In the genomic region with DNA sequence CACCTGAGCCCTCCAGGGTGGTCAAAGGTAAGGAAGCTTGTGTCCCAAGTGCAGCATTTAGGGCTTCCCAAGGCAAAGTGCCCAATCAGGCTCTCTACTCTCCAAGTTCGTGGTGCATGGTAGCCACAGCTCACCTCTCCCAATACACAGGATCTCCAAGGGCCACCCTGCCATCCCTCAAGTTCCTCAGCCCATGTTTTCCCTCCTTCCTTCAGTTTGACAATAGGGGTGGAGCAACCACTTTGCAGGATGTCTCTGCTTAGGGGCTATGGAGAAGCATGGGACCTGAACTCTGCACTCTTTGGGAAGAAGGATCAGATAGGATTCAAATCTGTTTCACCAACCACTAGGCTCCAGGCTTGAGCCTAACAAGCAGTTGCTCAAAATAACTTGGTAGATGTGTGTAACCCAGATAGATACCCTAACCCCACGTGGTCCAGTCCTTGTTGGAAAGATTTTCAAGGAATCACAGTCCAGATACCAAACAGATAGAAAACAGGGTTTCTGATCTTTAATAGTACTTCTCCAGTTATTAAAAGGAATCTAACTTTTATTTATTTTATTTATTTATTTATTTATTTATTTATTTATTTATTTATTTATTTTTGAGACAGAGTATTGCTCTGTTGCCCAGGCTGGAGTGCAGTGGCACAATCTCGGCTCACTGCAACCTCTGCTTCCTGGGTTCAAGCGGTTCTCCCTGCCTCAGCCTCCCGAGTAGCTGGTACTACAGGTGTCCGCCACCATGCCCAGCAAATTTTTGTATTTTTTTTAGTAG, we compare ENCODE assay signal across 28 cellular contexts.
"Had no signal": no experiment of that assay in that cellular context is flagged by ENCODE, and none has a peak within 500 bp of the region (broad histone marks: within the 10 kb centered on the region; RNA-seq: fewer than 3 reads in every experiment).

No MANE protein-coding gene starts in this region.

- H3K36me3 Mint-ChIP-seq: naive thymus-derived CD4-positive, alpha-beta T cell; neural progenitor cell; stimulated activated memory B cell treated with anti-CD40 and anti-IgM and Interleukin-4, amounts not matched to agents 10 μg/mL and 1 μg/mL and 100 μg/mL, for 72 hours; type B pancreatic cell had no signal

- H3K9ac ChIP-seq: neural progenitor cell had no signal

- H3K9me3 Mint-ChIP-seq: effector memory CD8-positive, alpha-beta T cell; nephron; neural progenitor cell; type B pancreatic cell had no signal

- H3K27me3 ChIP-seq: ovary, sigmoid colon, testis had no signal

- H3K4me1 ChIP-seq: esophagus squamous epithelium, psoas muscle, sigmoid colon, testis, tibial artery had no signal

- H3K4me1 Mint-ChIP-seq: nephron; stimulated activated memory B cell treated with anti-CD40 and anti-IgM and Interleukin-4, amounts not matched to agents 10 μg/mL and 1 μg/mL and 100 μg/mL, for 72 hours had no signal

- H3K4me3 ChIP-seq: coronary artery, esophagus squamous epithelium, neural progenitor cell, ovary, psoas muscle, sigmoid colon, testis, tibial artery had no signal

- H3K27ac ChIP-seq: coronary artery, esophagus squamous epithelium, neural progenitor cell, ovary, psoas muscle, sigmoid colon, testis, tibial artery had no signal

- H3K27ac Mint-ChIP-seq: effector memory CD8-positive, alpha-beta T cell; naive thymus-derived CD4-positive, alpha-beta T cell; nephron; neural progenitor cell; stimulated activated memory B cell treated with anti-CD40 and anti-IgM and Interleukin-4, amounts not matched to agents 10 μg/mL and 1 μg/mL and 100 μg/mL, for 72 hours; type B pancreatic cell had no signal

- DNase-seq: dermis blood vessel endothelial cell; effector memory CD8-positive, alpha-beta T cell; erythroblast; esophagus squamous epithelium; foreskin melanocyte; glutamatergic neuron; hypothalamus; kidney; mesendoderm; midbrain; naive thymus-derived CD4-positive, alpha-beta T cell; nucleus accumbens; ovary; psoas muscle; right cardiac atrium; sigmoid colon; stimulated activated CD4-positive, alpha-beta T cell treated with anti-CD3 and anti-CD28 coated beads, Interleukin-2, amount 100 ng/mL, for 24 hours; stimulated activated CD4-positive, alpha-beta T cell treated with anti-CD3 and anti-CD28 coated beads, Interleukin-4, amount 100 ng/mL, for 24 hours; stimulated activated naive CD8-positive, alpha-beta T cell treated with anti-CD3 and anti-CD28 coated beads, Interleukin-15, Interleukin-2, amounts not matched to agents 100 U/mL and 50 U/mL, for 24 hours; substantia nigra; testis; tibial artery had no signal

- ATAC-seq: effector memory CD8-positive, alpha-beta T cell; left lobe of liver; naive thymus-derived CD4-positive, alpha-beta T cell; psoas muscle; right cardiac atrium; stimulated activated memory B cell treated with anti-CD40 and anti-IgM and Interleukin-4, amounts not matched to agents 10 μg/mL and 1 μg/mL and 100 μg/mL, for 72 hours; stimulated activated naive CD8-positive, alpha-beta T cell treated with anti-CD3 and anti-CD28 coated beads, Interleukin-15, Interleukin-2, amounts not matched to agents 100 U/mL and 50 U/mL, for 24 hours had no signal

- H3K4me3 Mint-ChIP-seq: effector memory CD8-positive, alpha-beta T cell; naive thymus-derived CD4-positive, alpha-beta T cell; nephron; neural progenitor cell; stimulated activated memory B cell treated with anti-CD40 and anti-IgM and Interleukin-4, amounts not matched to agents 10 μg/mL and 1 μg/mL and 100 μg/mL, for 72 hours; type B pancreatic cell had no signal

- H3K36me3 ChIP-seq: esophagus squamous epithelium, neural progenitor cell, ovary, sigmoid colon, tibial artery had no signal

- H3K9me3 ChIP-seq: esophagus squamous epithelium, ovary, psoas muscle, sigmoid colon, testis, tibial artery had no signal
